In genomic region chr2:105749583-105750399, GRCh38 we compare ENCODE assay signal across 11 cellular contexts. TPM values are rescaled to one million over a fixed set of nuclear protein-coding genes. Genes with fewer than 3 reads are reported as not detected.
DNase-seq lines count a peak whose midpoint lies in the region; ATAC-seq and TF ChIP-seq lines count a peak whose summit lies in the region.
"Had no signal": no experiment of that assay in that cellular context is flagged by ENCODE, and none has a peak within 500 bp of the region (broad histone marks: within the 10 kb centered on the region; RNA-seq: fewer than 3 reads in every experiment).

No MANE protein-coding gene starts in this region.

- H3K79me2 ChIP-seq in PC-3 (ENCODE audit: low read length): peaks cover 95% of the 10 kb centered on the region

- peaks cover 23% of the 10 kb centered on the region for H4K20me1 ChIP-seq in PC-3 (ENCODE audit: low read length)

- H3K4me2 ChIP-seq in PC-3 (ENCODE audit: low read length): no peak overlapping the region

- CTCF ChIA-PET in activated CD8-positive, alpha-beta T cell treated with anti-CD3 and anti-CD28 coated beads for 36 hours (lab: Charles Lee): interaction anchor here (0.6 to 3.0 kb wide), 12 partner anchors 8 to 175 kb away, joined by 3 to 9 read pairs (median 4); no protein-coding TSS in a partner anchor
- CTCF ChIA-PET in Calu3 (lab: Charles Lee) (no interaction called here), PC-3 (lab: Charles Lee) (no interaction called here)

- POLR2A ChIA-PET in activated CD8-positive, alpha-beta T cell treated with anti-CD3 and anti-CD28 coated beads for 36 hours (lab: Charles Lee): interaction anchor here (0.7 to 4.5 kb wide), 13 partner anchors 9 to 353 kb away, joined by 3 to 26 read pairs (median 4); no protein-coding TSS in a partner anchor
- POLR2A ChIA-PET in PC-3 (lab: Charles Lee; ENCODE audit: unreplicated experiment): interaction anchor here (0.6 kb wide), 1 partner anchor 872 kb away, joined by 7 read pairs; no protein-coding TSS in a partner anchor

- DNase-seq in HFFc6: no peak
- peak; percentile 67 for DNase-seq in activated CD8-positive, alpha-beta T cell treated with anti-CD3 and anti-CD28 coated beads for 36 hours
- no peak for DNase-seq in effector memory CD8-positive, alpha-beta T cell
- DNase-seq in Calu3: no peak
- no peak for DNase-seq in nucleus accumbens (lab: John Stamatoyannopoulos, UW)
- no peak for DNase-seq in PC-3
- DNase-seq: caudate nucleus had no signal

- H3K36me3 ChIP-seq in skeletal muscle tissue (ENCODE audit: control insufficient read depth in 3 of 3, insufficient read depth in 3 of 3, low read length in 3 of 3) (no peaks in the 10 kb centered on the region), PC-3 (ENCODE audit: low read depth, low read length) (no peaks in the 10 kb centered on the region)
- H3K36me3 ChIP-seq: thoracic aorta had no signal

- H3K27ac Mint-ChIP-seq in HFFc6 (peak overlapping the region; percentile 44; the same call in 1 of the 2 replicates), Calu3 (ENCODE audit: unreplicated experiment) (no peak overlapping the region)
- peak overlapping the region; percentile 98 for H3K27ac Mint-ChIP-seq in activated CD8-positive, alpha-beta T cell treated with anti-CD3 and anti-CD28 coated beads for 36 hours
- peak overlapping the region; percentile 95 to 99 for H3K27ac Mint-ChIP-seq in effector memory CD8-positive, alpha-beta T cell

- no peak overlapping the region; the same call in 1 of the 2 replicates for H3K4me3 Mint-ChIP-seq in HFFc6
- peak overlapping the region; percentile 94 for H3K4me3 Mint-ChIP-seq in activated CD8-positive, alpha-beta T cell treated with anti-CD3 and anti-CD28 coated beads for 36 hours
- peak overlapping the region; percentile 96 to 98 for H3K4me3 Mint-ChIP-seq in effector memory CD8-positive, alpha-beta T cell
- no peak overlapping the region for H3K4me3 Mint-ChIP-seq in Calu3 (ENCODE audit: low read depth, unreplicated experiment)

- H3K4me3 ChIP-seq in skeletal muscle tissue (ENCODE audit: low read length in 3 of 3): peak overlapping the region in 1 of 3 donors; percentile 18
- H3K4me3 ChIP-seq in PC-3 (ENCODE audit: low read length): no peak overlapping the region
- H3K4me3 ChIP-seq: thoracic aorta had no signal

- ATAC-seq in activated CD8-positive, alpha-beta T cell treated with anti-CD3 and anti-CD28 coated beads for 36 hours: peak; percentile 4
- ATAC-seq in effector memory CD8-positive, alpha-beta T cell (replicated peaks): no peak
- ATAC-seq in GM18861 (IDR thresholded peaks at IDR 0.05; ENCODE audit: unreplicated experiment): no peak
- no peak for ATAC-seq in PC-3
- ATAC-seq: sciatic nerve had no signal

- H3K27ac ChIP-seq in skeletal muscle tissue (ENCODE audit: low read depth, low read length): peak overlapping the region; percentile 26
- H3K27ac ChIP-seq in PC-3 (ENCODE audit: low read length): no peak overlapping the region
- H3K27ac ChIP-seq: thoracic aorta had no signal

- peaks cover 49% of the 10 kb centered on the region for H3K4me1 Mint-ChIP-seq in HFFc6 (ENCODE audit: low read depth)
- peaks cover 63% of the 10 kb centered on the region for H3K4me1 Mint-ChIP-seq in activated CD8-positive, alpha-beta T cell treated with anti-CD3 and anti-CD28 coated beads for 36 hours (ENCODE audit: low read depth)
- peaks cover 75 to 81% of the 10 kb centered on the region in 2 donors for H3K4me1 Mint-ChIP-seq in effector memory CD8-positive, alpha-beta T cell (ENCODE audit: low read depth in 2 of 2)
- peaks cover 75% of the 10 kb centered on the region for H3K4me1 Mint-ChIP-seq in Calu3 (ENCODE audit: low read depth, unreplicated experiment)

- H2AFZ ChIP-seq in PC-3 (ENCODE audit: low read length): no peak overlapping the region

- intact Hi-C loops in activated CD8-positive, alpha-beta T cell treated with anti-CD3 and anti-CD28 coated beads for 36 hours (cut with micrococcal nuclease): loop anchor here (5.0 to 10.0 kb wide), 4 partner anchors 108 to 338 kb away; no protein-coding TSS in a partner anchor
- intact Hi-C loops in Calu3 (cut with micrococcal nuclease; ENCODE audit: unreplicated experiment): loop anchor here (2.0 to 10.0 kb wide), 4 partner anchors 133 to 338 kb away; no protein-coding TSS in a partner anchor
- intact Hi-C loops in PC-3 (cut with micrococcal nuclease): no loop called here

- H3K27me3 Mint-ChIP-seq in HFFc6 (ENCODE audit: insufficient read depth) (peaks cover 3% of the 10 kb centered on the region; the same call in 1 of the 2 replicates), Calu3 (ENCODE audit: unreplicated experiment) (no peaks in the 10 kb centered on the region)
- no peaks in the 10 kb centered on the region for H3K27me3 Mint-ChIP-seq in activated CD8-positive, alpha-beta T cell treated with anti-CD3 and anti-CD28 coated beads for 36 hours
- no peaks in the 10 kb centered on the region for H3K27me3 Mint-ChIP-seq in effector memory CD8-positive, alpha-beta T cell

- H3K4me1 ChIP-seq in skeletal muscle tissue (ENCODE audit: control insufficient read depth in 3 of 3, insufficient read depth in 3 of 3, low read length in 3 of 3) (peaks cover 48 to 71% (median 63%) of the 10 kb centered on the region in 3 donors), PC-3 (ENCODE audit: insufficient read depth, low read length) (peaks cover 10% of the 10 kb centered on the region)

- no peaks in the 10 kb centered on the region for H3K9me3 ChIP-seq in skeletal muscle tissue (ENCODE audit: control insufficient read depth in 3 of 3, low read length in 3 of 3)
- no peaks in the 10 kb centered on the region for H3K9me3 ChIP-seq in PC-3 (ENCODE audit: low read length)
- H3K9me3 ChIP-seq: thoracic aorta had no signal

- no peaks in the 10 kb centered on the region for H3K9me2 ChIP-seq in PC-3 (replicated peaks; ENCODE audit: low read length)

- H3K9me3 Mint-ChIP-seq in HFFc6: no peaks in the 10 kb centered on the region
- no peaks in the 10 kb centered on the region for H3K9me3 Mint-ChIP-seq in activated CD8-positive, alpha-beta T cell treated with anti-CD3 and anti-CD28 coated beads for 36 hours
- H3K9me3 Mint-ChIP-seq in effector memory CD8-positive, alpha-beta T cell: no peaks in the 10 kb centered on the region
- H3K9me3 Mint-ChIP-seq in Calu3 (ENCODE audit: low read depth, unreplicated experiment): no peaks in the 10 kb centered on the region

- no peaks in the 10 kb centered on the region for H3K27me3 ChIP-seq in skeletal muscle tissue (ENCODE audit: control insufficient read depth in 3 of 3, insufficient read depth in 3 of 3, low read length in 3 of 3)
- no peaks in the 10 kb centered on the region for H3K27me3 ChIP-seq in PC-3 (ENCODE audit: low read length)

- H3K9ac ChIP-seq in skeletal muscle tissue (ENCODE audit: low read depth in 1 of 3, low read length in 3 of 3): peak overlapping the region in 2 of 3 donors; percentile 27 to 30
- no peak overlapping the region for H3K9ac ChIP-seq in PC-3 (ENCODE audit: low read length)

- H3F3A ChIP-seq in PC-3 (ENCODE audit: low read length, unreplicated experiment): no peaks in the 10 kb centered on the region

- no TSS peak for BruUV-seq in Calu3 (replicated peaks; lab: Mats Ljungman, UMichigan)
- no TSS peak for BruUV-seq in PC-3 (replicated peaks; lab: Mats Ljungman, UMichigan)

- TF ChIP-seq CTCF in HFFc6 (IDR thresholded peaks at IDR 0.05) (no peak), Calu3 (IDR thresholded peaks at IDR 0.05; ENCODE audit: unreplicated experiment) (no peak), PC-3 (conservative IDR thresholded peaks at IDR 0.05; ENCODE audit: low read depth, low read length) (no peak)
- TF ChIP-seq CTCF in activated CD8-positive, alpha-beta T cell treated with anti-CD3 and anti-CD28 coated beads for 36 hours (IDR thresholded peaks at IDR 0.05): no peak

- H3K36me3 Mint-ChIP-seq in HFFc6 (ENCODE audit: low read depth): peaks cover 14% of the 10 kb centered on the region; the same call in 1 of the 2 replicates
- peaks cover 79% of the 10 kb centered on the region for H3K36me3 Mint-ChIP-seq in activated CD8-positive, alpha-beta T cell treated with anti-CD3 and anti-CD28 coated beads for 36 hours (ENCODE audit: low read depth)
- peaks cover 34% of the 10 kb centered on the region for H3K36me3 Mint-ChIP-seq in effector memory CD8-positive, alpha-beta T cell (ENCODE audit: insufficient read depth)
- peaks cover 48% of the 10 kb centered on the region for H3K36me3 Mint-ChIP-seq in Calu3 (ENCODE audit: insufficient read depth, unreplicated experiment)

RNA-seq across cellular contexts. Expression of gene NCK2, which starts 5.1 kb away (rescaled TPM):
- total RNA-seq in HFFc6 (2021; fragmentation: NEBNext Ultra II Directional; extraction: Animal tissue kit (Norgen Biotek cat#: 25700)): 10 to 100 TPM; 18.6 to 20.2 (median 19.8) TPM
- 10 to 100 TPM; 68.3 to 69.7 TPM for total RNA-seq in activated CD8-positive, alpha-beta T cell treated with anti-CD3 and anti-CD28 coated beads for 36 hours
- total RNA-seq in skeletal muscle tissue (42.3 TPM), Calu3 (2022) (88.6 and 96.9 TPM in 2 replicates), PC-3 (2014; rRNA removed) (45.4 and 68.8 TPM in 2 replicates)

Comparison
In these comparisons a context has a peak if more than half of its experiments do, and no peak if none do; other contexts are left out.
1. H3K4me3 Mint-ChIP-seq: peak in activated CD8-positive, alpha-beta T cell treated with anti-CD3 and anti-CD28 coated beads for 36 hours (single experiment) and effector memory CD8-positive, alpha-beta T cell (2 of 2); none in HFFc6 (single experiment) and Calu3 (single experiment).